Comparison of ENCODE assay signal across 18 cellular contexts in genomic region chr9:134517069-134517680, GRCh38.
A peak's percentile ranks its signal among the peaks of the same experiment; 100 is the strongest.
DNase-seq lines count a peak whose midpoint lies in the region; TF ChIP-seq lines count a peak whose summit lies in the region.
"Had no signal": no experiment of that assay in that cellular context is flagged by ENCODE, and none has a peak within 500 bp of the region (broad histone marks: within the 10 kb centered on the region; RNA-seq: fewer than 3 reads in every experiment).

No MANE protein-coding gene starts in this region.

- H3K27ac Mint-ChIP-seq in activated CD4-positive, alpha-beta T cell treated with anti-CD3 and anti-CD28 coated beads, Interleukin-2, amount 10 ng/mL, durations not matched to agents 7 days and 5 days, result no peak overlapping the region

- H3K36me3 Mint-ChIP-seq in activated CD4-positive, alpha-beta T cell treated with anti-CD3 and anti-CD28 coated beads, Interleukin-2, amount 10 ng/mL, durations not matched to agents 7 days and 5 days (ENCODE audit: low read depth), result no peaks in the 10 kb centered on the region

- H3K27ac ChIP-seq in HEK293 (ENCODE audit: extremely low read depth, low read depth, low read length) (no peak overlapping the region), stomach (no peak overlapping the region)
- H3K27ac ChIP-seq: KMS-11 had no signal

- no peak for TF ChIP-seq EP300 in stomach (IDR thresholded peaks at IDR 0.05)

- intact Hi-C loops in stomach (cut with DNase I; ENCODE audit: low total_unique reads), result no loop called here

- H3K4me3 ChIP-seq in HEK293 (ENCODE audit: low read depth, low read length) (no peak overlapping the region), stomach (no peak overlapping the region)
- H3K4me3 ChIP-seq: HAP-1 had no signal

- TF ChIP-seq CTCF in HEK293 (tag by site-specific recombination; IDR thresholded peaks at IDR 0.05) (no peak), stomach (IDR thresholded peaks at IDR 0.05) (no peak)

- no peaks in the 10 kb centered on the region for H3K4me1 Mint-ChIP-seq in activated CD4-positive, alpha-beta T cell treated with anti-CD3 and anti-CD28 coated beads, Interleukin-2, amount 10 ng/mL, durations not matched to agents 7 days and 5 days

- H3K4me1 ChIP-seq in HEK293 (ENCODE audit: control insufficient read depth, insufficient read depth, low read length), result no peaks in the 10 kb centered on the region
- H3K4me1 ChIP-seq in stomach, result no peaks in the 10 kb centered on the region
- H3K4me1 ChIP-seq: HAP-1 had no signal

- H3K9me3 ChIP-seq in HEK293 (ENCODE audit: control insufficient read depth, insufficient read depth, low read depth, low read length) (no peaks in the 10 kb centered on the region), stomach (peaks cover 0 to 9% (median 0%) of the 10 kb centered on the region in 4 donors)
- H3K9me3 ChIP-seq: BE2C, HAP-1 had no signal

- WGBS in stomach, 5 donors, result 79 to 84% (median 81%) methylated on average over 16 to 18 of the region's 18 CpGs

- H3K4me3 Mint-ChIP-seq in activated CD4-positive, alpha-beta T cell treated with anti-CD3 and anti-CD28 coated beads, Interleukin-2, amount 10 ng/mL, durations not matched to agents 7 days and 5 days, result no peak overlapping the region

- TF ChIP-seq POLR2A in stomach (IDR thresholded peaks at IDR 0.05), result no peak

- DNase-seq in NCI-H2171 treated with DMSO at 0.1 percent for 48 hours (lab: John Stamatoyannopoulos, UW) (peak; percentile 99), mesenteric fat pad (ENCODE audit: low spot score) (peak; percentile 80), stomach (peak; percentile 15), OCI-M1 (lab: John Stamatoyannopoulos, UW) (no peak), NCI-H526 (lab: John Stamatoyannopoulos, UW) (no peak)
- DNase-seq in activated CD4-positive, alpha-beta T cell treated with anti-CD3 and anti-CD28 coated beads, Interleukin-2, amount 10 ng/mL, durations not matched to agents 7 days and 5 days, result no peak
- DNase-seq: COR-L47; DMS79; NCI-H1092 treated with DMSO at 0.1 percent for 48 hours; NCI-H1436 treated with DMSO at 0.1 percent for 48 hours; NCI-H1930; NCI-H510A; NCI-H774; NK-92 treated with Interleukin-12 subunit alpha and Interleukin-12 subunit beta, amount 100 ng/mL, for 24 hours had no signal

- CTCF ChIA-PET in HEK293 (lab: Yijun Ruan, JAX), result interaction anchor here (0.6 kb wide), 2 partner anchors 52 to 983 kb away, joined by 3 read pairs; no protein-coding TSS in a partner anchor
- CTCF ChIA-PET in activated CD4-positive, alpha-beta T cell treated with anti-CD3 and anti-CD28 coated beads, Interleukin-2, amount 10 ng/mL, durations not matched to agents 7 days and 5 days (lab: Charles Lee), result no interaction called here

- no peaks in the 10 kb centered on the region for H3K36me3 ChIP-seq in HEK293 (ENCODE audit: control insufficient read depth in 2 of 2, insufficient read depth in 1 of 2, low read length in 2 of 2)
- no peaks in the 10 kb centered on the region for H3K36me3 ChIP-seq in stomach
- H3K36me3 ChIP-seq: BE2C, HAP-1 had no signal

- no peaks in the 10 kb centered on the region for H3K27me3 Mint-ChIP-seq in activated CD4-positive, alpha-beta T cell treated with anti-CD3 and anti-CD28 coated beads, Interleukin-2, amount 10 ng/mL, durations not matched to agents 7 days and 5 days

- peaks cover 0 to 4% (median 0%) of the 10 kb centered on the region in 3 donors for H3K27me3 ChIP-seq in stomach
- H3K27me3 ChIP-seq: BE2C had no signal

- POLR2A ChIA-PET in HEK293 (lab: Yijun Ruan, JAX), result no interaction called here
- POLR2A ChIA-PET in activated CD4-positive, alpha-beta T cell treated with anti-CD3 and anti-CD28 coated beads, Interleukin-2, amount 10 ng/mL, durations not matched to agents 7 days and 5 days (lab: Charles Lee), result no interaction called here

- peaks cover 4% of the 10 kb centered on the region for H3K9me3 Mint-ChIP-seq in activated CD4-positive, alpha-beta T cell treated with anti-CD3 and anti-CD28 coated beads, Interleukin-2, amount 10 ng/mL, durations not matched to agents 7 days and 5 days

TF ChIP-seq in HEK293, 187 proteins besides CTCF, POLR2A, EP300 and RAD21:
- TF ChIP-seq ZNF133 (tag by site-specific recombination; IDR thresholded peaks at IDR 0.05) (peak; percentile 60; the same call in 1 of the 2 replicates), GLI2 (tag by site-specific recombination; IDR thresholded peaks at IDR 0.05; ENCODE audit: borderline replicate concordance, low read depth) (no peak)
- TF ChIP-seq, protein P1, sequence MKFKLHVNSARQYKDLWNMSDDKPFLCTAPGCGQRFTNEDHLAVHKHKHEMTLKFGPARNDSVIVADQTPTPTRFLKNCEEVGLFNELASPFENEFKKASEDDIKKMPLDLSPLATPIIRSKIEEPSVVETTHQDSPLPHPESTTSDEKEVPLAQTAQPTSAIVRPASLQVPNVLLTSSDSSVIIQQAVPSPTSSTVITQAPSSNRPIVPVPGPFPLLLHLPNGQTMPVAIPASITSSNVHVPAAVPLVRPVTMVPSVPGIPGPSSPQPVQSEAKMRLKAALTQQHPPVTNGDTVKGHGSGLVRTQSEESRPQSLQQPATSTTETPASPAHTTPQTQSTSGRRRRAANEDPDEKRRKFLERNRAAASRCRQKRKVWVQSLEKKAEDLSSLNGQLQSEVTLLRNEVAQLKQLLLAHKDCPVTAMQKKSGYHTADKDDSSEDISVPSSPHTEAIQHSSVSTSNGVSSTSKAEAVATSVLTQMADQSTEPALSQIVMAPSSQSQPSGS (tag by site-specific recombination; IDR thresholded peaks at IDR 0.05; ENCODE audit: low read depth), result no peak

Comparison
In these comparisons a context has a peak if more than half of its experiments do, and no peak if none do; other contexts are left out.
1. DNase-seq: peak in NCI-H2171 treated with DMSO at 0.1 percent for 48 hours (single experiment), mesenteric fat pad (single experiment) and stomach (single experiment); none in activated CD4-positive, alpha-beta T cell treated with anti-CD3 and anti-CD28 coated beads, Interleukin-2, amount 10 ng/mL, durations not matched to agents 7 days and 5 days (single experiment), OCI-M1 (single experiment) and NCI-H526 (0 of 2).